In genomic region chrX:122046815-122047214, GRCh38 we compare ENCODE assay signal across 24 cellular contexts.
"Had no signal": no experiment of that assay in that cellular context is flagged by ENCODE, and none has a peak within 500 bp of the region (broad histone marks: within the 10 kb centered on the region; RNA-seq: fewer than 3 reads in every experiment).

No MANE protein-coding gene starts in this region.

- H3K36me3 ChIP-seq: MG63 had no signal

- H3K27me3 ChIP-seq: body of pancreas, MG63 had no signal

- H3K4me3 ChIP-seq: body of pancreas, MG63 had no signal

- H3K9ac ChIP-seq: KMS-11 had no signal

- H3K4me1 Mint-ChIP-seq: activated CD4-positive, alpha-beta memory T cell treated with anti-CD3 and anti-CD28 coated beads, Interleukin-2, amount 10 ng/mL, durations not matched to agents 7 days and 5 days; activated CD4-positive, alpha-beta T cell treated with anti-CD3 and anti-CD28 coated beads, Interleukin-2, amount 10 ng/mL, durations not matched to agents 7 days and 5 days; activated naive CD4-positive, alpha-beta T cell treated with anti-CD3 and anti-CD28 coated beads, Interleukin-2, amount 10 ng/mL, durations not matched to agents 7 days and 5 days; activated naive CD8-positive, alpha-beta T cell treated with anti-CD3 and anti-CD28 coated beads for 36 hours; central memory CD8-positive, alpha-beta T cell had no signal

- H3K27ac ChIP-seq: body of pancreas, KMS-11, VCaP had no signal

- H3K27ac Mint-ChIP-seq: activated CD4-positive, alpha-beta memory T cell treated with anti-CD3 and anti-CD28 coated beads, Interleukin-2, amount 10 ng/mL, durations not matched to agents 7 days and 5 days; activated CD4-positive, alpha-beta T cell treated with anti-CD3 and anti-CD28 coated beads, Interleukin-2, amount 10 ng/mL, durations not matched to agents 7 days and 5 days; activated naive CD4-positive, alpha-beta T cell treated with anti-CD3 and anti-CD28 coated beads, Interleukin-2, amount 10 ng/mL, durations not matched to agents 7 days and 5 days; activated naive CD8-positive, alpha-beta T cell treated with anti-CD3 and anti-CD28 coated beads for 36 hours; activated T-cell treated with anti-CD3 and anti-CD28 coated beads, Interleukin-2, amount 50 U/mL, for 72 hours; activated T-helper 2 cell treated with anti-CD3 and anti-CD28 coated beads, Interferon-gamma antibody, Interleukin-2, Interleukin-4, amounts not matched to agents 10 μg/mL and 5 μg/mL and 100 μg/mL, durations not matched to agents 14 hours and 24 hours and 36 hours; T-helper 1 cell treated with Interleukin-12 subunit alpha and Interleukin-12 subunit beta and Interleukin-4 antibody, amounts not matched to agents 30 μg/mL and 1 μg/mL, for 36 hours had no signal

- H3K4me2 ChIP-seq: KMS-11 had no signal

- H3K4me1 ChIP-seq: body of pancreas had no signal

- H3K9me3 Mint-ChIP-seq: activated CD4-positive, alpha-beta memory T cell treated with anti-CD3 and anti-CD28 coated beads, Interleukin-2, amount 10 ng/mL, durations not matched to agents 7 days and 5 days; activated CD4-positive, alpha-beta T cell treated with anti-CD3 and anti-CD28 coated beads, Interleukin-2, amount 10 ng/mL, durations not matched to agents 7 days and 5 days; activated naive CD4-positive, alpha-beta T cell treated with anti-CD3 and anti-CD28 coated beads, Interleukin-2, amount 10 ng/mL, durations not matched to agents 7 days and 5 days; activated naive CD8-positive, alpha-beta T cell treated with anti-CD3 and anti-CD28 coated beads for 36 hours; activated T-helper 2 cell treated with anti-CD3 and anti-CD28 coated beads, Interferon-gamma antibody, Interleukin-2, Interleukin-4, amounts not matched to agents 10 μg/mL and 5 μg/mL and 100 μg/mL, durations not matched to agents 14 hours and 24 hours and 36 hours; central memory CD8-positive, alpha-beta T cell had no signal

- FAIRE-seq: colon, RCC 7860 had no signal

- H3K9me3 ChIP-seq: body of pancreas, MG63 had no signal

- DNase-seq: activated CD4-positive, alpha-beta memory T cell treated with anti-CD3 and anti-CD28 coated beads, Interleukin-2, amount 10 ng/mL, durations not matched to agents 7 days and 5 days; activated CD4-positive, alpha-beta T cell treated with anti-CD3 and anti-CD28 coated beads, Interleukin-2, amount 10 ng/mL, durations not matched to agents 7 days and 5 days; activated CD4-positive, CD25-positive, alpha-beta regulatory T cell; activated CD8-positive, alpha-beta memory T cell treated with anti-CD3 and anti-CD28 coated beads, Interleukin-2, amount 50 U/mL, for 4 hours; activated gamma-delta T cell treated with Interleukin-2 at 50 U/mL for 16 hours; activated naive CD4-positive, alpha-beta T cell treated with anti-CD3 and anti-CD28 coated beads, Interleukin-2, amount 10 ng/mL, durations not matched to agents 7 days and 5 days; activated naive CD8-positive, alpha-beta T cell treated with anti-CD3 and anti-CD28 coated beads for 36 hours; activated T-cell treated with anti-CD3 and anti-CD28 coated beads, Interleukin-2, amount 50 U/mL, for 72 hours; body of pancreas; MG63; NCI-H1105; NCI-H1436 treated with DMSO at 0.1 percent for 48 hours; NCI-H187; NCI-H2081; PC-3; SHP77 treated with DMSO at 0.1 percent for 48 hours; T-helper 9 cell had no signal

- H3K27me3 Mint-ChIP-seq: activated CD4-positive, alpha-beta memory T cell treated with anti-CD3 and anti-CD28 coated beads, Interleukin-2, amount 10 ng/mL, durations not matched to agents 7 days and 5 days; activated CD4-positive, alpha-beta T cell treated with anti-CD3 and anti-CD28 coated beads, Interleukin-2, amount 10 ng/mL, durations not matched to agents 7 days and 5 days; activated naive CD4-positive, alpha-beta T cell treated with anti-CD3 and anti-CD28 coated beads, Interleukin-2, amount 10 ng/mL, durations not matched to agents 7 days and 5 days; activated naive CD8-positive, alpha-beta T cell treated with anti-CD3 and anti-CD28 coated beads for 36 hours; central memory CD8-positive, alpha-beta T cell had no signal

- H3K36me3 Mint-ChIP-seq: activated naive CD4-positive, alpha-beta T cell treated with anti-CD3 and anti-CD28 coated beads, Interleukin-2, amount 10 ng/mL, durations not matched to agents 7 days and 5 days; activated naive CD8-positive, alpha-beta T cell treated with anti-CD3 and anti-CD28 coated beads for 36 hours had no signal

- H3K4me3 Mint-ChIP-seq: activated CD4-positive, alpha-beta memory T cell treated with anti-CD3 and anti-CD28 coated beads, Interleukin-2, amount 10 ng/mL, durations not matched to agents 7 days and 5 days; activated CD4-positive, alpha-beta T cell treated with anti-CD3 and anti-CD28 coated beads, Interleukin-2, amount 10 ng/mL, durations not matched to agents 7 days and 5 days; activated naive CD4-positive, alpha-beta T cell treated with anti-CD3 and anti-CD28 coated beads, Interleukin-2, amount 10 ng/mL, durations not matched to agents 7 days and 5 days; activated naive CD8-positive, alpha-beta T cell treated with anti-CD3 and anti-CD28 coated beads for 36 hours; activated T-cell treated with anti-CD3 and anti-CD28 coated beads, Interleukin-2, amount 50 U/mL, for 72 hours; central memory CD8-positive, alpha-beta T cell; T-helper 1 cell treated with Interleukin-12 subunit alpha and Interleukin-12 subunit beta and Interleukin-4 antibody, amounts not matched to agents 30 μg/mL and 1 μg/mL, for 36 hours had no signal
